Comparison of ENCODE assay signal across 11 cellular contexts in genomic region chr10:130141460-130141859, GRCh38. TPM values are rescaled to one million over a fixed set of nuclear protein-coding genes. Genes with fewer than 3 reads are reported as not detected.
DNase-seq lines count a peak whose midpoint lies in the region; ATAC-seq and TF ChIP-seq lines count a peak whose summit lies in the region.
"Had no signal": no experiment of that assay in that cellular context is flagged by ENCODE, and none has a peak within 500 bp of the region (broad histone marks: within the 10 kb centered on the region; RNA-seq: fewer than 3 reads in every experiment).

No MANE protein-coding gene starts in this region.

- H3K79me2 ChIP-seq in DND-41 (ENCODE audit: insufficient read depth, low read length), result peaks cover 97% of the 10 kb centered on the region

- no peaks in the 10 kb centered on the region for H3K9me3 Mint-ChIP-seq in chondrocyte (ENCODE audit: low read depth)

- peaks cover 66% of the 10 kb centered on the region for H4K20me1 ChIP-seq in DND-41 (ENCODE audit: insufficient read depth, low read length)

- H3K4me3 ChIP-seq in DND-41 (ENCODE audit: low read depth in 1 of 2, low read length in 2 of 2), result no peak overlapping the region
- H3K4me3 ChIP-seq: stomach had no signal

- H2AFZ ChIP-seq in DND-41 (ENCODE audit: low read depth, low read length), result no peak overlapping the region
- H2AFZ ChIP-seq: parathyroid adenoma had no signal

- peaks cover 46% of the 10 kb centered on the region for H3K4me1 Mint-ChIP-seq in chondrocyte (ENCODE audit: low read depth)

- H3K4me2 ChIP-seq in DND-41 (ENCODE audit: insufficient read depth, low read length), result 0 out of 2 replicates have a peak overlapping the region, but pooled peaks have one; percentile 11

- H3K27me3 ChIP-seq in DND-41 (ENCODE audit: insufficient read depth, low read length, poor library complexity), result no peaks in the 10 kb centered on the region
- H3K27me3 ChIP-seq: stomach had no signal

- H3K4me1 ChIP-seq in DND-41 (ENCODE audit: insufficient read depth, low read length), result peaks cover 32% of the 10 kb centered on the region

- no peak for TF ChIP-seq CTCF in DND-41 (IDR thresholded peaks at IDR 0.05; ENCODE audit: borderline replicate concordance, extremely low read depth, low read length, poor library complexity, severe bottlenecking)
- TF ChIP-seq CTCF in chondrocyte (IDR thresholded peaks at IDR 0.05), result no peak

- no peak overlapping the region for H3K4me3 Mint-ChIP-seq in chondrocyte (ENCODE audit: unreplicated experiment)

- no peaks in the 10 kb centered on the region for H3K27me3 Mint-ChIP-seq in chondrocyte (ENCODE audit: low read depth)

- H3K27ac ChIP-seq in DND-41 (ENCODE audit: low read length), result no peak overlapping the region
- H3K27ac ChIP-seq: parathyroid adenoma, stomach had no signal

- peak overlapping the region; percentile 43 for H3K27ac Mint-ChIP-seq in chondrocyte (ENCODE audit: unreplicated experiment)

- no peak for DNase-seq in DND-41
- DNase-seq in chondrocyte (ENCODE audit: low spot score), result no peak
- no peak for DNase-seq in SIG-M5 treated with dmso at 0.1 percent for 504 hours (lab: John Stamatoyannopoulos, UW; ENCODE audit: unreplicated experiment)
- DNase-seq in NCI-H128 (lab: John Stamatoyannopoulos, UW; ENCODE audit: unreplicated experiment), result no peak
- DNase-seq in AG08396 (ENCODE audit: low spot score), result no peak
- DNase-seq: stomach had no signal

- no peaks in the 10 kb centered on the region for H3K9me3 ChIP-seq in DND-41 (ENCODE audit: insufficient read depth, low read length, severe bottlenecking)
- H3K9me3 ChIP-seq: stomach had no signal

- ATAC-seq in DND-41 (ENCODE audit: insufficient read depth, low read depth), result no peak
- ATAC-seq in GM19468 (IDR thresholded peaks at IDR 0.05; ENCODE audit: extremely low read depth, unreplicated experiment), result peak; percentile 3
- ATAC-seq in HG03432 (IDR thresholded peaks at IDR 0.05; ENCODE audit: unreplicated experiment), result peak; percentile 24
- no peak for ATAC-seq in GM19035 (IDR thresholded peaks at IDR 0.05; ENCODE audit: unreplicated experiment)

- no peak overlapping the region for H3K9ac ChIP-seq in DND-41 (ENCODE audit: low read depth, low read length)
- H3K9ac ChIP-seq: parathyroid adenoma had no signal

- H3K36me3 Mint-ChIP-seq in chondrocyte (ENCODE audit: low read depth), result peaks cover 14% of the 10 kb centered on the region

- H3K36me3 ChIP-seq in DND-41 (ENCODE audit: insufficient read depth, low read length), result peaks cover 40% of the 10 kb centered on the region

RNA-seq across cellular contexts. Expression of gene GLRX3, which starts 5.3 kb away (rescaled TPM):
- total RNA-seq in chondrocyte, result 57.5 to 75.0 TPM (median 60.5 TPM) in 3 replicates

RNA-seq across cellular contexts. Expression of gene C10orf143, which starts 30.8 kb away (rescaled TPM):
- total RNA-seq in chondrocyte, result 2.5 to 6.2 TPM (median 2.6 TPM) in 3 replicates
- total RNA-seq: glomerular endothelial cell had no signal

Comparison
In these comparisons a context has a peak if more than half of its experiments do, and no peak if none do; other contexts are left out.
1. ATAC-seq: peak in GM19468 (single experiment) and HG03432 (single experiment); none in DND-41 (single experiment) and GM19035 (single experiment).